17 cellular contexts compared by ENCODE assay signal in genomic region chr1:117008675-117009074, GRCh38. TPM values are rescaled to one million over a fixed set of nuclear protein-coding genes. Genes with fewer than 3 reads are reported as not detected.
A peak's percentile ranks its signal among the peaks of the same experiment; 100 is the strongest.
DNase-seq lines count a peak whose midpoint lies in the region; ATAC-seq and TF ChIP-seq lines count a peak whose summit lies in the region.
"Had no signal": no experiment of that assay in that cellular context is flagged by ENCODE, and none has a peak within 500 bp of the region (broad histone marks: within the 10 kb centered on the region; RNA-seq: fewer than 3 reads in every experiment).

No MANE protein-coding gene starts in this region.

- H3K36me3 Mint-ChIP-seq in activated CD4-positive, alpha-beta T cell treated with anti-CD3 and anti-CD28 coated beads for 36 hours (ENCODE audit: low read depth) = no peaks in the 10 kb centered on the region
- H3K36me3 Mint-ChIP-seq in CD8-positive, alpha-beta memory T cell = peaks cover 0 to 4% (median 0%) of the 10 kb centered on the region in 3 donors
- no peaks in the 10 kb centered on the region; the same call in 1 of the 2 replicates for H3K36me3 Mint-ChIP-seq in WTC11
- no peaks in the 10 kb centered on the region for H3K36me3 Mint-ChIP-seq in stimulated activated naive B cell treated with anti-CD40 and anti-IgM and Interleukin-4, amounts not matched to agents 10 μg/mL and 1 μg/mL and 100 μg/mL, for 72 hours
- H3K36me3 Mint-ChIP-seq: naive B cell had no signal

- H3K4me1 ChIP-seq in CD8-positive, alpha-beta memory T cell (ENCODE audit: insufficient read depth, low read length) = peaks cover 46% of the 10 kb centered on the region

- no peak for ATAC-seq in activated CD4-positive, alpha-beta T cell treated with anti-CD3 and anti-CD28 coated beads for 36 hours
- ATAC-seq in WTC11 = peak; percentile 43; the same call in 1 of the 2 replicates
- ATAC-seq in stimulated activated naive B cell treated with anti-CD40 and anti-IgM and Interleukin-4, amounts not matched to agents 10 μg/mL and 1 μg/mL and 100 μg/mL, for 72 hours (replicated peaks) = no peak
- ATAC-seq: activated CD4-positive, CD25-positive, alpha-beta regulatory T cell treated with anti-CD3 and anti-CD28 coated beads, Interleukin-2, amount 50 U/mL, for 24 hours had no signal

- H3K27ac ChIP-seq in CD8-positive, alpha-beta memory T cell (ENCODE audit: low read depth, low read length) = no peak overlapping the region
- H3K27ac ChIP-seq: RWPE1 had no signal

- POLR2A ChIA-PET in activated CD4-positive, alpha-beta T cell treated with anti-CD3 and anti-CD28 coated beads for 36 hours (lab: Charles Lee) = interaction anchor here (0.7 to 2.0 kb wide), 2 partner anchors 41 to 52 kb away, joined by 5 to 6 read pairs; partner anchors contain the start of gene TTF2
- POLR2A ChIA-PET in CD8-positive, alpha-beta memory T cell (lab: Charles Lee) = no interaction called here
- POLR2A ChIA-PET in WTC11 (lab: Charles Lee) = no interaction called here

- no peak overlapping the region for H3K4me3 ChIP-seq in CD8-positive, alpha-beta memory T cell (ENCODE audit: low read length)
- H3K4me3 ChIP-seq: lung had no signal

- no peaks in the 10 kb centered on the region for H3K27me3 ChIP-seq in CD8-positive, alpha-beta memory T cell (ENCODE audit: insufficient read depth, low read length, poor library complexity, severe bottlenecking)

- H3K36me3 ChIP-seq in CD8-positive, alpha-beta memory T cell (ENCODE audit: insufficient read depth, low read length) = no peaks in the 10 kb centered on the region

- peaks cover 3% of the 10 kb centered on the region for H3K27me3 Mint-ChIP-seq in activated CD4-positive, alpha-beta T cell treated with anti-CD3 and anti-CD28 coated beads for 36 hours
- H3K27me3 Mint-ChIP-seq in CD8-positive, alpha-beta memory T cell = no peaks in the 10 kb centered on the region
- H3K27me3 Mint-ChIP-seq in WTC11 (ENCODE audit: low read depth) = no peaks in the 10 kb centered on the region
- H3K27me3 Mint-ChIP-seq in stimulated activated naive B cell treated with anti-CD40 and anti-IgM and Interleukin-4, amounts not matched to agents 10 μg/mL and 1 μg/mL and 100 μg/mL, for 72 hours = no peaks in the 10 kb centered on the region
- H3K27me3 Mint-ChIP-seq: naive B cell had no signal

- no peak for TF ChIP-seq CTCF in WTC11 (IDR thresholded peaks at IDR 0.05)

- H3K4me1 Mint-ChIP-seq in activated CD4-positive, alpha-beta T cell treated with anti-CD3 and anti-CD28 coated beads for 36 hours = peaks cover 49% of the 10 kb centered on the region
- H3K4me1 Mint-ChIP-seq in CD8-positive, alpha-beta memory T cell = peaks cover 19 to 68% (median 42%) of the 10 kb centered on the region in 3 donors
- peaks cover 36% of the 10 kb centered on the region for H3K4me1 Mint-ChIP-seq in WTC11
- H3K4me1 Mint-ChIP-seq in stimulated activated naive B cell treated with anti-CD40 and anti-IgM and Interleukin-4, amounts not matched to agents 10 μg/mL and 1 μg/mL and 100 μg/mL, for 72 hours = no peaks in the 10 kb centered on the region
- H3K4me1 Mint-ChIP-seq: naive B cell had no signal

- peak overlapping the region; percentile 37 for H3K27ac Mint-ChIP-seq in activated CD4-positive, alpha-beta T cell treated with anti-CD3 and anti-CD28 coated beads for 36 hours
- peak overlapping the region in 6 of 8 donors; percentile 2 to 91 (median 64) for H3K27ac Mint-ChIP-seq in CD8-positive, alpha-beta memory T cell
- no peak overlapping the region for H3K27ac Mint-ChIP-seq in WTC11
- H3K27ac Mint-ChIP-seq in stimulated activated naive B cell treated with anti-CD40 and anti-IgM and Interleukin-4, amounts not matched to agents 10 μg/mL and 1 μg/mL and 100 μg/mL, for 72 hours = no peak overlapping the region

- intact Hi-C loops in activated CD4-positive, alpha-beta T cell treated with anti-CD3 and anti-CD28 coated beads for 36 hours (cut with DNase I, micrococcal nuclease) = loop anchor here (2.0 to 10.0 kb wide), 3 partner anchors 42 to 656 kb away; partner anchors contain the start of gene TTF2 (in 1 of the 2)

- no peaks in the 10 kb centered on the region for H3K9me3 ChIP-seq in CD8-positive, alpha-beta memory T cell (ENCODE audit: low read length)

- DNase-seq in activated CD4-positive, alpha-beta T cell treated with anti-CD3 and anti-CD28 coated beads for 36 hours = no peak
- DNase-seq in activated CD4-positive, alpha-beta T cell treated with anti-CD3 and anti-CD28 coated beads, Interleukin-2, amount 50 U/mL, for 4 hours = no peak
- DNase-seq in CD8-positive, alpha-beta memory T cell = no peak
- no peak for DNase-seq in WTC11 (ENCODE audit: low spot score)
- DNase-seq in islet precursor cell = peak; percentile 47
- no peak for DNase-seq in NCI-H2227 treated with DMSO at 0.1 percent for 48 hours (lab: John Stamatoyannopoulos, UW)
- no peak for DNase-seq in NOMO-1 treated with dmso at 0.1 percent for 144 hours (lab: John Stamatoyannopoulos, UW; ENCODE audit: unreplicated experiment)
- no peak for DNase-seq in stimulated activated naive B cell treated with anti-CD40 and anti-IgM and Interleukin-4, amounts not matched to agents 10 μg/mL and 1 μg/mL and 100 μg/mL, for 72 hours
- DNase-seq: activated T-cell treated with anti-CD3 and anti-CD28 coated beads for 4 hours, dermis blood vessel endothelial cell, EL, glutamatergic neuron, naive B cell, NCI-H1417 treated with DMSO at 0.1 percent for 48 hours had no signal

- no peak overlapping the region for H3K4me3 Mint-ChIP-seq in activated CD4-positive, alpha-beta T cell treated with anti-CD3 and anti-CD28 coated beads for 36 hours
- peak overlapping the region in 4 of 7 donors; percentile 35 to 79 (median 65) for H3K4me3 Mint-ChIP-seq in CD8-positive, alpha-beta memory T cell
- H3K4me3 Mint-ChIP-seq in WTC11 = no peak overlapping the region
- H3K4me3 Mint-ChIP-seq in stimulated activated naive B cell treated with anti-CD40 and anti-IgM and Interleukin-4, amounts not matched to agents 10 μg/mL and 1 μg/mL and 100 μg/mL, for 72 hours = no peak overlapping the region
- H3K4me3 Mint-ChIP-seq: naive B cell had no signal

- H3K9me3 Mint-ChIP-seq in activated CD4-positive, alpha-beta T cell treated with anti-CD3 and anti-CD28 coated beads for 36 hours (ENCODE audit: low read depth) = peaks cover 6% of the 10 kb centered on the region
- no peaks in the 10 kb centered on the region for H3K9me3 Mint-ChIP-seq in CD8-positive, alpha-beta memory T cell
- H3K9me3 Mint-ChIP-seq in WTC11 = no peaks in the 10 kb centered on the region
- no peaks in the 10 kb centered on the region for H3K9me3 Mint-ChIP-seq in stimulated activated naive B cell treated with anti-CD40 and anti-IgM and Interleukin-4, amounts not matched to agents 10 μg/mL and 1 μg/mL and 100 μg/mL, for 72 hours
- H3K9me3 Mint-ChIP-seq: naive B cell had no signal

- CTCF ChIA-PET in activated CD4-positive, alpha-beta T cell treated with anti-CD3 and anti-CD28 coated beads for 36 hours (lab: Charles Lee) = interaction anchor here (0.5 to 1.2 kb wide), 2 partner anchors 36 to 189 kb away, joined by 3 to 4 read pairs; no protein-coding TSS in a partner anchor
- CTCF ChIA-PET in CD8-positive, alpha-beta memory T cell (lab: Charles Lee) = no interaction called here
- CTCF ChIA-PET in WTC11 (lab: Charles Lee) = interaction anchor here (0.6 to 1.5 kb wide), 5 partner anchors 12 to 312 kb away, joined by 3 to 4 read pairs (median 3); no protein-coding TSS in a partner anchor

TF ChIP-seq in WTC11, 78 proteins besides CTCF, POLR2A, EP300 and RAD21 (continues in another document):
- TF ChIP-seq, protein P1, sequence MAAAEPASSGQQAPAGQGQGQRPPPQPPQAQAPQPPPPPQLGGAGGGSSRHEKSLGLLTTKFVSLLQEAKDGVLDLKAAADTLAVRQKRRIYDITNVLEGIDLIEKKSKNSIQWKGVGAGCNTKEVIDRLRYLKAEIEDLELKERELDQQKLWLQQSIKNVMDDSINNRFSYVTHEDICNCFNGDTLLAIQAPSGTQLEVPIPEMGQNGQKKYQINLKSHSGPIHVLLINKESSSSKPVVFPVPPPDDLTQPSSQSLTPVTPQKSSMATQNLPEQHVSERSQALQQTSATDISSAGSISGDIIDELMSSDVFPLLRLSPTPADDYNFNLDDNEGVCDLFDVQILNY (CRISPR knock-in tag; IDR thresholded peaks at IDR 0.05) = no peak
- TF ChIP-seq, protein P2, sequence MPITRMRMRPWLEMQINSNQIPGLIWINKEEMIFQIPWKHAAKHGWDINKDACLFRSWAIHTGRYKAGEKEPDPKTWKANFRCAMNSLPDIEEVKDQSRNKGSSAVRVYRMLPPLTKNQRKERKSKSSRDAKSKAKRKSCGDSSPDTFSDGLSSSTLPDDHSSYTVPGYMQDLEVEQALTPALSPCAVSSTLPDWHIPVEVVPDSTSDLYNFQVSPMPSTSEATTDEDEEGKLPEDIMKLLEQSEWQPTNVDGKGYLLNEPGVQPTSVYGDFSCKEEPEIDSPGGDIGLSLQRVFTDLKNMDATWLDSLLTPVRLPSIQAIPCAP (CRISPR knock-in tag; IDR thresholded peaks at IDR 0.05) = no peak
- TF ChIP-seq OVOL2 (CRISPR knock-in tag; IDR thresholded peaks at IDR 0.05; ENCODE audit: borderline replicate concordance) (no peak), FOXJ3 (CRISPR knock-in tag; IDR thresholded peaks at IDR 0.05; ENCODE audit: borderline replicate concordance) (no peak)
- TF ChIP-seq, protein P3, sequence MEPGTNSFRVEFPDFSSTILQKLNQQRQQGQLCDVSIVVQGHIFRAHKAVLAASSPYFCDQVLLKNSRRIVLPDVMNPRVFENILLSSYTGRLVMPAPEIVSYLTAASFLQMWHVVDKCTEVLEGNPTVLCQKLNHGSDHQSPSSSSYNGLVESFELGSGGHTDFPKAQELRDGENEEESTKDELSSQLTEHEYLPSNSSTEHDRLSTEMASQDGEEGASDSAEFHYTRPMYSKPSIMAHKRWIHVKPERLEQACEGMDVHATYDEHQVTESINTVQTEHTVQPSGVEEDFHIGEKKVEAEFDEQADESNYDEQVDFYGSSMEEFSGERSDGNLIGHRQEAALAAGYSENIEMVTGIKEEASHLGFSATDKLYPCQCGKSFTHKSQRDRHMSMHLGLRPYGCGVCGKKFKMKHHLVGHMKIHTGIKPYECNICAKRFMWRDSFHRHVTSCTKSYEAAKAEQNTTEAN (CRISPR knock-in tag; IDR thresholded peaks at IDR 0.05) = no peak

RNA-seq across cellular contexts. Expression of gene CD101, which starts 7.1 kb away (rescaled TPM):
- under 1 TPM; 0.30 to 0.60 TPM for total RNA-seq in activated CD4-positive, alpha-beta T cell treated with anti-CD3 and anti-CD28 coated beads for 36 hours
- under 1 TPM; 0.39 to 0.66 TPM for total RNA-seq in CD8-positive, alpha-beta memory T cell
- 72.0 TPM for polyA plus RNA-seq in CD8-positive, alpha-beta memory T cell
- 1.3 to 1.6 TPM (median 1.4 TPM) in 3 replicates for total RNA-seq in WTC11 (2021)

RNA-seq across cellular contexts. Expression of gene TTF2, which starts 51.5 kb away (rescaled TPM):
- 100 to 1,000 TPM in 1 of 2 experiments, 10 to 100 TPM in 1; 99.7 to 108 TPM for total RNA-seq in activated CD4-positive, alpha-beta T cell treated with anti-CD3 and anti-CD28 coated beads for 36 hours
- total RNA-seq in CD8-positive, alpha-beta memory T cell = 10 to 100 TPM; 89.0 TPM
- polyA plus RNA-seq in CD8-positive, alpha-beta memory T cell = 11.7 TPM
- total RNA-seq in WTC11 (2021) = 78.9 to 88.8 TPM (median 79.1 TPM) in 3 replicates

Comparison
In these comparisons a context has a peak if more than half of its experiments do, and no peak if none do; other contexts are left out.
1. H3K27ac Mint-ChIP-seq: peak in activated CD4-positive, alpha-beta T cell treated with anti-CD3 and anti-CD28 coated beads for 36 hours (single experiment) and CD8-positive, alpha-beta memory T cell (6 of 8); none in WTC11 (single experiment) and stimulated activated naive B cell treated with anti-CD40 and anti-IgM and Interleukin-4, amounts not matched to agents 10 μg/mL and 1 μg/mL and 100 μg/mL, for 72 hours (single experiment).
2. H3K4me3 Mint-ChIP-seq: peak in CD8-positive, alpha-beta memory T cell (4 of 7); none in activated CD4-positive, alpha-beta T cell treated with anti-CD3 and anti-CD28 coated beads for 36 hours (single experiment), WTC11 (single experiment) and stimulated activated naive B cell treated with anti-CD40 and anti-IgM and Interleukin-4, amounts not matched to agents 10 μg/mL and 1 μg/mL and 100 μg/mL, for 72 hours (0 of 2).